ENCODE assay signal across 26 cellular contexts in genomic region chr4:6012200-6012599, GRCh38. TPM values are rescaled to one million over a fixed set of nuclear protein-coding genes. Genes with fewer than 3 reads are reported as not detected.
"Had no signal": no experiment of that assay in that cellular context is flagged by ENCODE, and none has a peak within 500 bp of the region (broad histone marks: within the 10 kb centered on the region; RNA-seq: fewer than 3 reads in every experiment).

No MANE protein-coding gene starts in this region.

- H3K4me3 ChIP-seq: esophagus squamous epithelium, gastrocnemius medialis, heart right ventricle, left lung, lower lobe of right lung, mucosa of descending colon had no signal

- H3K27ac ChIP-seq: epithelial cell of prostate, esophagus squamous epithelium, gastrocnemius medialis, heart right ventricle, left lung, lower lobe of right lung had no signal

- DNase-seq: cortex of kidney; effector CD8-positive, alpha-beta T cell; effector memory CD8-positive, alpha-beta T cell; erythroblast; esophagus squamous epithelium; foreskin fibroblast; foreskin melanocyte; gastrocnemius medialis; glutamatergic neuron; left cardiac atrium; left ventricle myocardium superior; mesenchymal stem cell; mucosa of descending colon; naive B cell; naive thymus-derived CD8-positive, alpha-beta T cell had no signal

- FAIRE-seq: endometrium, islet of Langerhans, keratinocyte had no signal

- H3K36me3 ChIP-seq: esophagus squamous epithelium, gastrocnemius medialis, heart right ventricle, left lung, lower lobe of right lung had no signal

- ATAC-seq: effector memory CD8-positive, alpha-beta T cell; gastrocnemius medialis; mucosa of descending colon; naive thymus-derived CD8-positive, alpha-beta T cell had no signal

- H3K4me1 ChIP-seq: gastrocnemius medialis, left lung, lower lobe of right lung had no signal

- H3K9me3 ChIP-seq: esophagus squamous epithelium, gastrocnemius medialis, heart right ventricle, left lung, lower lobe of right lung, mucosa of descending colon had no signal

RNA-seq across cellular contexts. Expression of gene C4orf50, which starts 6.0 kb away (rescaled TPM):
- total RNA-seq: glomerular endothelial cell; kidney epithelial cell; lower leg skin; mesenteric fat pad; naive thymus-derived CD8-positive, alpha-beta T cell had no signal
- polyA plus RNA-seq: heart right ventricle; keratinocyte; naive thymus-derived CD8-positive, alpha-beta T cell had no signal
